14 cellular contexts compared by ENCODE assay signal in genomic region chr16:85824161-85825135, GRCh38.
"Had no signal": no experiment of that assay in that cellular context is flagged by ENCODE, and none has a peak within 500 bp of the region (broad histone marks: within the 10 kb centered on the region; RNA-seq: fewer than 3 reads in every experiment).

No MANE protein-coding gene starts in this region.

- H3K4me3 Mint-ChIP-seq: activated CD4-positive, alpha-beta T cell treated with anti-CD3 and anti-CD28 coated beads, Interleukin-2, amount 10 ng/mL, durations not matched to agents 24 days and 14 days; endodermal cell; immature natural killer cell; nephron progenitor cell; stimulated activated naive CD8-positive, alpha-beta T cell treated with anti-CD3 and anti-CD28 coated beads, Interleukin-15, Interleukin-2, amounts not matched to agents 100 ng/mL and 50 ng/mL, for 24 hours had no signal

- ATAC-seq: activated naive CD4-positive, alpha-beta T cell treated with anti-CD3 and anti-CD28 coated beads, Interleukin-2, amount 50 U/mL, for 72 hours had no signal

- DNase-seq: activated CD4-positive, alpha-beta T cell treated with anti-CD3 and anti-CD28 coated beads, Interleukin-2, amount 10 ng/mL, durations not matched to agents 24 days and 14 days; activated T-cell treated with anti-CD3 and anti-CD28 coated beads, Interleukin-2, amount 50 U/mL, for 1 hour; amniotic stem cell; brain microvascular endothelial cell; immature natural killer cell; left cardiac atrium; nephron progenitor cell; sigmoid colon; stimulated activated CD4-positive, alpha-beta T cell treated with anti-CD3 and anti-CD28 coated beads, Interleukin-12 subunit alpha, Interleukin-12 subunit beta, amount 100 ng/mL, for 4 hours; T1000; testis had no signal

- H3K27ac Mint-ChIP-seq: activated CD4-positive, alpha-beta T cell treated with anti-CD3 and anti-CD28 coated beads, Interleukin-2, amount 10 ng/mL, durations not matched to agents 24 days and 14 days; activated naive CD4-positive, alpha-beta T cell treated with anti-CD3 and anti-CD28 coated beads, Interleukin-2, amount 50 U/mL, for 72 hours; endodermal cell; nephron progenitor cell; stimulated activated naive CD8-positive, alpha-beta T cell treated with anti-CD3 and anti-CD28 coated beads, Interleukin-15, Interleukin-2, amounts not matched to agents 100 ng/mL and 50 ng/mL, for 24 hours had no signal

- H3K36me3 Mint-ChIP-seq: immature natural killer cell had no signal

- H3K36me3 ChIP-seq: brain microvascular endothelial cell, sigmoid colon had no signal

- H3K4me1 ChIP-seq: testis had no signal

- H3K4me1 Mint-ChIP-seq: endodermal cell had no signal

- H3K27ac ChIP-seq: brain microvascular endothelial cell, sigmoid colon, testis had no signal

- H3K9me3 ChIP-seq: sigmoid colon, testis had no signal

- H3K4me3 ChIP-seq: sigmoid colon, testis had no signal

- H3K27me3 ChIP-seq: testis had no signal
